Comparison of ENCODE assay signal across 10 cellular contexts in the genomic region with DNA sequence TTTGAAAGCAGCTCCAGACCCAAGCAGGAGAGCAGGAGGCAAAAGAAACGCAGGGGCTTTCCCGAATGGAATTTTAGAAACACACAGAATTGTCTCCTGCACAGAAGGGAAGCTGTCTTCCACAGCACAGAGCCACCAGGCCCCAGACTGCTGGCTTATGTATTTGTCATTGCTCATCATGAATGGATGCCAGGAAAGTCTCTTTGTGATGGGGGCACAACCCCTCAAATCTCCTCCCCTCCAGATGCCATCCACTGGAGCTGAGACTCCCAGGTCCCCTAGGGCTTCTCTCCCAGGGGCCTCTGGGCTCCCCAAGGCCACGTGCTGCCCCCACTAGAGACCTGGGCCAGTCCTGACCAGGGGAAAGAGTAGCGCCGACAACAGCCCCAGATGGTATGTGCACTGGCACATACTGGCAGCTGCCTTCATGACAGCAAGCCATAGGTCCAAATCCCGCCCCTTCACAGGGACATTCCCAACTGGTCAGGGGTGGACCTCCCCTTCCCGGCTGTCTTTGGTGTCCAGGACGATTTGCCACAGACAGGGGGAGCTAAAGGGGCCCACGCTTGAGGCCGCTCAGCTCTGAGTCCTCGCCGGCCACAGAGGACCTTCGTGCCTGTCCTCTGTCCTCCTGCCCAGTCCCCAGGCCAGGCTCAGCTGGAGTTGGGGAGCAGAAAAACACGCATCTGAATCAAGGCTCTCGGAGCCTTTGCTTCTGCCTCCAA.
DNase-seq lines count a peak whose midpoint lies in the region; ATAC-seq and TF ChIP-seq lines count a peak whose summit lies in the region.
"Had no signal": no experiment of that assay in that cellular context is flagged by ENCODE, and none has a peak within 500 bp of the region (broad histone marks: within the 10 kb centered on the region; RNA-seq: fewer than 3 reads in every experiment).

No MANE protein-coding gene starts in this region.

- RAD21 ChIA-PET in HCT116 (lab: Charles Lee; ENCODE audit: low non-redundant PET in 1 of 2, low total read pairs in 2 of 2, uncharacterized antibody in 2 of 2, unreplicated experiment in 2 of 2), result no interaction called here

- no peak overlapping the region for H3K9ac ChIP-seq in HCT116 (ENCODE audit: low read length)

- H3K9me3 ChIP-seq in HCT116 (ENCODE audit: control insufficient read depth in 1 of 2, insufficient read depth in 1 of 2, low read depth in 1 of 2, low read length in 2 of 2), result no peaks in the 10 kb centered on the region

- H3K4me2 ChIP-seq in HCT116 (ENCODE audit: low read length), result no peak overlapping the region; the same call in 1 of the 2 replicates

- H3K79me2 ChIP-seq in HCT116 (ENCODE audit: insufficient read depth, low read length), result no peaks in the 10 kb centered on the region

- no peak overlapping the region for H3K4me3 ChIP-seq in HCT116 (replicated peaks in 1 of 2; ENCODE audit: low read depth in 1 of 2, low read length in 2 of 2)

- no TSS peak for BruUV-seq in HCT116 (replicated peaks; lab: Mats Ljungman, UMichigan)

- no peak overlapping the region for H2AFZ ChIP-seq in HCT116 (ENCODE audit: low read depth, low read length, poor library complexity, severe bottlenecking)

- no peak for TF ChIP-seq POLR2A in HCT116 (IDR thresholded peaks at IDR 0.05; ENCODE audit: borderline replicate concordance, extremely low read depth, insufficient read depth, insufficient read length)

- H4K20me1 ChIP-seq in HCT116 (ENCODE audit: insufficient read depth), result no peaks in the 10 kb centered on the region

- TF ChIP-seq RAD21 in HCT116 (IDR thresholded peaks at IDR 0.05; ENCODE audit: low read depth), result no peak

- POLR2A ChIA-PET in HCT116 (lab: Charles Lee), result interaction anchor here (1.4 kb wide), 1 partner anchor 16 kb away, joined by 3 read pairs; no protein-coding TSS in a partner anchor

- peaks cover 11 to 25% of the 10 kb centered on the region in 2 experiments for H3K4me1 ChIP-seq in HCT116 (ENCODE audit: control insufficient read depth in 1 of 2, insufficient read depth in 2 of 2, low read length in 2 of 2)

- ATAC-seq in HCT116 (peak; percentile 52), GM19035 (IDR thresholded peaks at IDR 0.05; ENCODE audit: unreplicated experiment) (no peak)
- ATAC-seq in activated CD4-positive, CD25-positive, alpha-beta regulatory T cell treated with anti-CD3 and anti-CD28 coated beads, Interleukin-2, amount 50 U/mL, for 24 hours, result no peak

- peak in 2 of 3 experiments; percentile 19 to 54; a peak in 3 of 6 replicates for TF ChIP-seq CTCF in HCT116 (IDR thresholded peaks at IDR 0.05 in 2 of 3, conservative IDR thresholded peaks at IDR 0.05 in 1 of 3; ENCODE audit: borderline replicate concordance in 1 of 3, insufficient read depth in 1 of 3, low read depth in 2 of 3, low read length in 2 of 3)

- no peaks in the 10 kb centered on the region for H3K36me3 ChIP-seq in HCT116 (ENCODE audit: control insufficient read depth in 1 of 2, insufficient read depth in 2 of 2, low read length in 2 of 2)

- H3K9me2 ChIP-seq in HCT116 (ENCODE audit: insufficient read depth), result no peaks in the 10 kb centered on the region

- CTCF ChIA-PET in HCT116 (lab: Charles Lee), result interaction anchor here (0.8 to 3.3 kb wide), 12 partner anchors 11 to 406 kb away, joined by 3 to 18 read pairs (median 5); partner anchors contain the start of gene GABRP

- H3K27ac ChIP-seq in HCT116 (ENCODE audit: low read depth, low read length), result no peak overlapping the region
- peak overlapping the region; percentile 26 for H3K27ac ChIP-seq in substantia nigra (ENCODE audit: low read depth, low read length, poor library complexity, severe bottlenecking)
- H3K27ac ChIP-seq: VCaP had no signal

- DNase-seq in HCT116 (ENCODE audit: low read depth, low spot score), result peak; percentile 33
- peak; percentile 45 for DNase-seq in astrocyte of the hippocampus (ENCODE audit: low read depth, low spot score)
- DNase-seq in iPS-NIHi7 (ENCODE audit: extremely low spot score), result peak; percentile 74
- DNase-seq in substantia nigra (lab: John Stamatoyannopoulos, UW), result peak in 32 of 49 donors; percentile 17 to 67 (median 36)
- no peak for DNase-seq in NCI-H526 treated with DMSO at 0.1 percent for 48 hours (lab: John Stamatoyannopoulos, UW)
- DNase-seq in cerebellar nuclear complex (lab: John Stamatoyannopoulos, UW), result no peak
- DNase-seq: NCI-H1417 treated with DMSO at 0.1 percent for 48 hours had no signal

- intact Hi-C loops in HCT116 (cut with micrococcal nuclease), result loop anchor here (5.0 kb wide), 1 partner anchor 364 kb away; no protein-coding TSS in a partner anchor

- no peaks in the 10 kb centered on the region for H3K27me3 ChIP-seq in HCT116 (ENCODE audit: insufficient read depth, low read length)

TF ChIP-seq in HCT116, 20 proteins besides CTCF, POLR2A, EP300 and RAD21:
- no peak for TF ChIP-seq ZFX (IDR thresholded peaks at IDR 0.05)
- no peak for TF ChIP-seq POLR2AphosphoS5 (IDR thresholded peaks at IDR 0.05; ENCODE audit: low read depth, low read length)
- no peak for TF ChIP-seq SIN3A (IDR thresholded peaks at IDR 0.05; ENCODE audit: low read depth)
- TF ChIP-seq YY1 (IDR thresholded peaks at IDR 0.05; ENCODE audit: extremely low read depth, insufficient replicate concordance, low read depth, low read length), result no peak
- no peak for TF ChIP-seq SRF (IDR thresholded peaks at IDR 0.05; ENCODE audit: low read depth)
TF ChIP-seq in HCT116: peak in this region for 0.

Comparison
In these comparisons a context has a peak if more than half of its experiments do, and no peak if none do; other contexts are left out.
1. DNase-seq: peak in HCT116 (single experiment), astrocyte of the hippocampus (single experiment), iPS-NIHi7 (single experiment) and substantia nigra (32 of 49); none in NCI-H526 treated with DMSO at 0.1 percent for 48 hours (single experiment) and cerebellar nuclear complex (0 of 2).